ENCODE assay signal across 1 cellular context in the genomic region with DNA sequence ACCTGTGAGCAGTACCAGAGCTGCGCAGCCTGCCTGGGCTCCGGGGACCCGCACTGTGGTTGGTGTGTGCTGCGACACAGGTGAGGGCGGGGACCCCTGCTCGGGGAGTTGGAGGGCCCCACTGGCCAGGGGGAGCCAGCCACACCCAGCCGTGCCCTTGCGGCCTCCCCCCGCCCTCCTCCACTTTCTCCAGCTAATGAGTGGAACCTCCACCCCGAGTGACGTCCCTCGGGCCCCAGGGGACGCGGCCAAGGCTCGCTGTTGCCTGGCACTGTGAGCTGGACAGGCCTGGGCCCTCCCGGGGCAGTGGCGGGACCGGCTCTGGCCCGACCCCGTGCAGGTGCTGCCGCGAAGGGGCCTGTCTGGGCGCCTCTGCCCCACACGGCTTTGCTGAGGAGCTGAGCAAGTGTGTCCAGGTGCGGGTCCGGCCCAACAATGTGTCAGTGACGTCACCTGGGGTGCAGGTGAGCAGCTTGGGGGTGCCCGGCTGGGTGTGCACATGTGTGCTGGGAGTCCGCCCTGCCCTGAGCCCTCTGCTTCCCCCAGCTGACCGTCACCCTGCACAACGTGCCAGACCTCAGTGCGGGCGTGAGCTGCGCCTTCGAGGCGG.
A peak's percentile ranks its signal among the peaks of the same experiment; 100 is the strongest.
TF ChIP-seq lines count a peak whose summit lies in the region.

No MANE protein-coding gene starts in this region.

TF ChIP-seq in K562, 482 proteins besides CTCF, POLR2A, EP300 and RAD21:
- TF ChIP-seq, protein P1, sequence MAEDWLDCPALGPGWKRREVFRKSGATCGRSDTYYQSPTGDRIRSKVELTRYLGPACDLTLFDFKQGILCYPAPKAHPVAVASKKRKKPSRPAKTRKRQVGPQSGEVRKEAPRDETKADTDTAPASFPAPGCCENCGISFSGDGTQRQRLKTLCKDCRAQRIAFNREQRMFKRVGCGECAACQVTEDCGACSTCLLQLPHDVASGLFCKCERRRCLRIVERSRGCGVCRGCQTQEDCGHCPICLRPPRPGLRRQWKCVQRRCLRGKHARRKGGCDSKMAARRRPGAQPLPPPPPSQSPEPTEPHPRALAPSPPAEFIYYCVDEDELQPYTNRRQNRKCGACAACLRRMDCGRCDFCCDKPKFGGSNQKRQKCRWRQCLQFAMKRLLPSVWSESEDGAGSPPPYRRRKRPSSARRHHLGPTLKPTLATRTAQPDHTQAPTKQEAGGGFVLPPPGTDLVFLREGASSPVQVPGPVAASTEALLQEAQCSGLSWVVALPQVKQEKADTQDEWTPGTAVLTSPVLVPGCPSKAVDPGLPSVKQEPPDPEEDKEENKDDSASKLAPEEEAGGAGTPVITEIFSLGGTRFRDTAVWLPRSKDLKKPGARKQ (CRISPR knock-in tag; IDR thresholded peaks at IDR 0.05), result no peak
- TF ChIP-seq POLR2G (IDR thresholded peaks at IDR 0.05; ENCODE audit: low read depth, low read length), result peak; percentile 38; the same call in 1 of the 2 replicates
TF ChIP-seq in K562: peak in this region for 1.
